In the genomic region with DNA sequence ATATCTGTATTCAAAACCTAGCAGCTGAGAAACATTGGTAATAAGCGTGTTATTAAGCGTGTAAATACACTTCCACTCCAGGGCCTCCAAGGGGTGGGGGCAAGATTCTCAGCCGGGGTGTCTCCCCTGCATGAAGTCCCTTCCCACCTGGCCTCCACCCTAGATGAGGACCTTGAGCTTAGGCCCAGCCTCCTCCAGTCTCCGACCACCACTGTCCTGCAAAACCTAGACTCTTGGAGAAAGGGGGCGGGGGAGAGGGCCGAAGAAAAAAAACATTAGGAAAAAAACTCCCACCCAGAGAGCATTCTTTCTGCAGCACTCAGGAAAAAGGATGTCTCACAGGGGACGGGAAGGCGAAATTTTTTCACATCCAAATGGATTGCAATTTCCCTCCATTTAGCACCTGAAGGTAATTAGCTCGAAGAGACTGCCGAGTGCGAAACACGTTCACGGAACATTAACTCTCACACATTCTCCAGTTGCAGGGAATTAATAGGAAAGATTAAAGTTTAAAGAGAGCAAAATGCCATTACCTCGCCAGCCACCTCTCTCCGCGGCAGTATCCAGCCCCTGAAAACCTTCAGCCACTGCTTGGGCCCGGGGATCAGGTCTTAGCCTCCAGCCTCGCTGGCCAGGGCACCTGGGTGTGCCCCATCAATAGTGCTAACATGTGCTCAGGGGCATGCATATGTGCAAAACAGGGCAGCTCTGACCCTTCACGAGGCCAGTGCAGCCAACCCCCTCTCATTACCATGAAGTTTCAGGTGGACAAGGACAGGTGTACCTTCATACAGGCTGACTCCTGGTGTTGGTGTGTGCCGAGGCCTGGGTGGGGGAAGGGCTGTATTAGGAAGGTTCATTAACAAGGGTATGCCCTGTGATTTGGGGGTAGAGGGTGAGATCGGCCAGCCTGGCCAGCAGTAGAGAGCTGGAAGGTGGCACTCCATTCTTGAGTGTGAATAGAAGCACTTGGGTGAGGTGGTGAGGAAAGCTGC, we compare ENCODE assay signal across 1 cellular context.
TF ChIP-seq lines count a peak whose summit lies in the region.

No MANE protein-coding gene starts in this region.

TF ChIP-seq in H1, 55 proteins besides CTCF, POLR2A, EP300 and RAD21:
- TF ChIP-seq, protein P1, sequence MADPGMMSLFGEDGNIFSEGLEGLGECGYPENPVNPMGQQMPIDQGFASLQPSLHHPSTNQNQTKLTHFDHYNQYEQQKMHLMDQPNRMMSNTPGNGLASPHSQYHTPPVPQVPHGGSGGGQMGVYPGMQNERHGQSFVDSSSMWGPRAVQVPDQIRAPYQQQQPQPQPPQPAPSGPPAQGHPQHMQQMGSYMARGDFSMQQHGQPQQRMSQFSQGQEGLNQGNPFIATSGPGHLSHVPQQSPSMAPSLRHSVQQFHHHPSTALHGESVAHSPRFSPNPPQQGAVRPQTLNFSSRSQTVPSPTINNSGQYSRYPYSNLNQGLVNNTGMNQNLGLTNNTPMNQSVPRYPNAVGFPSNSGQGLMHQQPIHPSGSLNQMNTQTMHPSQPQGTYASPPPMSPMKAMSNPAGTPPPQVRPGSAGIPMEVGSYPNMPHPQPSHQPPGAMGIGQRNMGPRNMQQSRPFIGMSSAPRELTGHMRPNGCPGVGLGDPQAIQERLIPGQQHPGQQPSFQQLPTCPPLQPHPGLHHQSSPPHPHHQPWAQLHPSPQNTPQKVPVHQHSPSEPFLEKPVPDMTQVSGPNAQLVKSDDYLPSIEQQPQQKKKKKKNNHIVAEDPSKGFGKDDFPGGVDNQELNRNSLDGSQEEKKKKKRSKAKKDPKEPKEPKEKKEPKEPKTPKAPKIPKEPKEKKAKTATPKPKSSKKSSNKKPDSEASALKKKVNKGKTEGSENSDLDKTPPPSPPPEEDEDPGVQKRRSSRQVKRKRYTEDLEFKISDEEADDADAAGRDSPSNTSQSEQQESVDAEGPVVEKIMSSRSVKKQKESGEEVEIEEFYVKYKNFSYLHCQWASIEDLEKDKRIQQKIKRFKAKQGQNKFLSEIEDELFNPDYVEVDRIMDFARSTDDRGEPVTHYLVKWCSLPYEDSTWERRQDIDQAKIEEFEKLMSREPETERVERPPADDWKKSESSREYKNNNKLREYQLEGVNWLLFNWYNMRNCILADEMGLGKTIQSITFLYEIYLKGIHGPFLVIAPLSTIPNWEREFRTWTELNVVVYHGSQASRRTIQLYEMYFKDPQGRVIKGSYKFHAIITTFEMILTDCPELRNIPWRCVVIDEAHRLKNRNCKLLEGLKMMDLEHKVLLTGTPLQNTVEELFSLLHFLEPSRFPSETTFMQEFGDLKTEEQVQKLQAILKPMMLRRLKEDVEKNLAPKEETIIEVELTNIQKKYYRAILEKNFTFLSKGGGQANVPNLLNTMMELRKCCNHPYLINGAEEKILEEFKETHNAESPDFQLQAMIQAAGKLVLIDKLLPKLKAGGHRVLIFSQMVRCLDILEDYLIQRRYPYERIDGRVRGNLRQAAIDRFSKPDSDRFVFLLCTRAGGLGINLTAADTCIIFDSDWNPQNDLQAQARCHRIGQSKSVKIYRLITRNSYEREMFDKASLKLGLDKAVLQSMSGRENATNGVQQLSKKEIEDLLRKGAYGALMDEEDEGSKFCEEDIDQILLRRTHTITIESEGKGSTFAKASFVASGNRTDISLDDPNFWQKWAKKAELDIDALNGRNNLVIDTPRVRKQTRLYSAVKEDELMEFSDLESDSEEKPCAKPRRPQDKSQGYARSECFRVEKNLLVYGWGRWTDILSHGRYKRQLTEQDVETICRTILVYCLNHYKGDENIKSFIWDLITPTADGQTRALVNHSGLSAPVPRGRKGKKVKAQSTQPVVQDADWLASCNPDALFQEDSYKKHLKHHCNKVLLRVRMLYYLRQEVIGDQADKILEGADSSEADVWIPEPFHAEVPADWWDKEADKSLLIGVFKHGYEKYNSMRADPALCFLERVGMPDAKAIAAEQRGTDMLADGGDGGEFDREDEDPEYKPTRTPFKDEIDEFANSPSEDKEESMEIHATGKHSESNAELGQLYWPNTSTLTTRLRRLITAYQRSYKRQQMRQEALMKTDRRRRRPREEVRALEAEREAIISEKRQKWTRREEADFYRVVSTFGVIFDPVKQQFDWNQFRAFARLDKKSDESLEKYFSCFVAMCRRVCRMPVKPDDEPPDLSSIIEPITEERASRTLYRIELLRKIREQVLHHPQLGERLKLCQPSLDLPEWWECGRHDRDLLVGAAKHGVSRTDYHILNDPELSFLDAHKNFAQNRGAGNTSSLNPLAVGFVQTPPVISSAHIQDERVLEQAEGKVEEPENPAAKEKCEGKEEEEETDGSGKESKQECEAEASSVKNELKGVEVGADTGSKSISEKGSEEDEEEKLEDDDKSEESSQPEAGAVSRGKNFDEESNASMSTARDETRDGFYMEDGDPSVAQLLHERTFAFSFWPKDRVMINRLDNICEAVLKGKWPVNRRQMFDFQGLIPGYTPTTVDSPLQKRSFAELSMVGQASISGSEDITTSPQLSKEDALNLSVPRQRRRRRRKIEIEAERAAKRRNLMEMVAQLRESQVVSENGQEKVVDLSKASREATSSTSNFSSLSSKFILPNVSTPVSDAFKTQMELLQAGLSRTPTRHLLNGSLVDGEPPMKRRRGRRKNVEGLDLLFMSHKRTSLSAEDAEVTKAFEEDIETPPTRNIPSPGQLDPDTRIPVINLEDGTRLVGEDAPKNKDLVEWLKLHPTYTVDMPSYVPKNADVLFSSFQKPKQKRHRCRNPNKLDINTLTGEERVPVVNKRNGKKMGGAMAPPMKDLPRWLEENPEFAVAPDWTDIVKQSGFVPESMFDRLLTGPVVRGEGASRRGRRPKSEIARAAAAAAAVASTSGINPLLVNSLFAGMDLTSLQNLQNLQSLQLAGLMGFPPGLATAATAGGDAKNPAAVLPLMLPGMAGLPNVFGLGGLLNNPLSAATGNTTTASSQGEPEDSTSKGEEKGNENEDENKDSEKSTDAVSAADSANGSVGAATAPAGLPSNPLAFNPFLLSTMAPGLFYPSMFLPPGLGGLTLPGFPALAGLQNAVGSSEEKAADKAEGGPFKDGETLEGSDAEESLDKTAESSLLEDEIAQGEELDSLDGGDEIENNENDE (IDR thresholded peaks at IDR 0.05; ENCODE audit: insufficient replicate concordance, low read length) = no peak
- TF ChIP-seq NRF1 (IDR thresholded peaks at IDR 0.05; ENCODE audit: low read depth, low read length) = no peak
- TF ChIP-seq YY1 (IDR thresholded peaks at IDR 0.05; ENCODE audit: low read depth, low read length) = no peak
- TF ChIP-seq TAF7 (optimal IDR thresholded peaks at IDR 0.05; ENCODE audit: borderline replicate concordance, low read depth, low read length) = no peak
- no peak for TF ChIP-seq TCF12 (IDR thresholded peaks at IDR 0.05; ENCODE audit: low read depth, low read length)
- no peak for TF ChIP-seq SRF (IDR thresholded peaks at IDR 0.05; ENCODE audit: low read depth, low read length)
- no peak for TF ChIP-seq CBX5 (IDR thresholded peaks at IDR 0.05; ENCODE audit: low read depth, low read length)
- TF ChIP-seq CREB1 (IDR thresholded peaks at IDR 0.05) = no peak
- TF ChIP-seq POU5F1 (IDR thresholded peaks at IDR 0.05; ENCODE audit: low read depth, low read length) = no peak
- no peak for TF ChIP-seq MAFK (IDR thresholded peaks at IDR 0.05; ENCODE audit: low read depth, low read length)
- TF ChIP-seq HDAC6 (IDR thresholded peaks at IDR 0.05; ENCODE audit: low read depth, low read length) = no peak
TF ChIP-seq in H1: peak in this region for 0.
